Comparison of ENCODE assay signal across 8 cellular contexts in the genomic region with DNA sequence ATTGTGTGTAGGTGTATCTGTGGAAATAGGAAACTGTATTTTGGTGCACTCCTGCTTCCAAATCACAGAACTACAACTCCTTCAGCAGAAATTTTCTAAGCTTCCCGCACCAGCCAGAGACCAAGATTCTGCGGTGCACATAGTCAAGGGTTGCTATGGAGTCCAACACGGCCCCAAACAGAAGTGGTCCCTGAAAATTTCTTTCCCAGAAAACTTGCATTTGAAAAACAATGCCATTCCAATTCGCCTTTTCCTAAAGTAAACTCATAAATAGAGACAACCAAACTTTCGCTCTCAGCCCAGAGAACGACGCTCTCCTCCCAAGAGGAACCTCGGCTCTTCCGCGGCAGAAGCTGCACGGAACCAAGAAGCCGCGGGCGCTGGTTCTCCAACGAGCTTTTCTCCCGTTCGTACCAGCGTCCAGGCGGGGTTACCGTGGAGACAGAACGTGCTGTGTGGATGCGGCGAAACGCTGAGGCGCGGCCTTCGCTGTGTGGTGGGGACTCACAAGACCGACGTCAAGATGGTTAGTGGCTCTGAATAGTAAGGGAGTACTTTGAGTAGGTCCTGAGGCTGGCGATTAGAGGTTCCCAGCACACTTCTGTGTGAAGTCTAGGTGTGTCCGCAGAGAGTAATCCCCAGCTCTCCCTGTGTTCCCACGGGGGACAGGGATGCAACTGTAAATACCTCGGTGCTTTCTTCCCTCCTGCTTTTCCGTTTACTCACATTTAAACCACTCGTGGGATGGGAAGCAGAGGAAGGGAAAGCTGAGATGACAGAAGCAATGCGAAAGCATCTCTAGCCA. TPM values are rescaled to one million over a fixed set of nuclear protein-coding genes. Genes with fewer than 3 reads are reported as not detected.
DNase-seq lines count a peak whose midpoint lies in the region; ATAC-seq, FAIRE-seq and TF ChIP-seq lines count a peak whose summit lies in the region.

No MANE protein-coding gene starts in this region.

- no peaks in the 10 kb centered on the region for H3K4me1 ChIP-seq in fibroblast of lung (ENCODE audit: control insufficient read depth, extremely low read depth, insufficient read depth, low read length)

- H3K4me1 Mint-ChIP-seq in activated T-helper 1 cell treated with anti-CD3 and anti-CD28 coated beads, Interleukin-12 subunit alpha, Interleukin-12 subunit beta, Interleukin-2, Interleukin-4 antibody, amounts not matched to agents 30 ng/mL and 10 ng/mL and 1 ng/mL, durations not matched to agents 14 hours and 24 hours and 36 hours (ENCODE audit: low read depth) = peaks cover 31% of the 10 kb centered on the region
- peaks cover 7 to 18% (median 15%) of the 10 kb centered on the region in 3 donors for H3K4me1 Mint-ChIP-seq in naive B cell

- FAIRE-seq in RCC 7860 (lab: Jason Lieb, UNC) = no peak

- intact Hi-C loops in activated T-helper 1 cell treated with anti-CD3 and anti-CD28 coated beads, Interleukin-12 subunit alpha, Interleukin-12 subunit beta, Interleukin-2, Interleukin-4 antibody, amounts not matched to agents 30 ng/mL and 10 ng/mL and 1 ng/mL, durations not matched to agents 14 hours and 24 hours and 36 hours (cut with micrococcal nuclease) = loop anchor here (1.0 kb wide), 5 partner anchors 15 to 207 kb away; partner anchors contain the start of genes UBN2 and ZC3HAV1

- H3K9me3 Mint-ChIP-seq in activated T-helper 1 cell treated with anti-CD3 and anti-CD28 coated beads, Interleukin-12 subunit alpha, Interleukin-12 subunit beta, Interleukin-2, Interleukin-4 antibody, amounts not matched to agents 30 ng/mL and 10 ng/mL and 1 ng/mL, durations not matched to agents 14 hours and 24 hours and 36 hours = no peaks in the 10 kb centered on the region
- H3K9me3 Mint-ChIP-seq in naive B cell = no peaks in the 10 kb centered on the region

- ATAC-seq in GM21723 (IDR thresholded peaks at IDR 0.05; ENCODE audit: unreplicated experiment) = peak; percentile 98
- ATAC-seq in naive B cell (ENCODE audit: low read depth in 2 of 2) = peak; percentile 98

- H3K79me2 ChIP-seq in fibroblast of lung (ENCODE audit: control insufficient read depth, insufficient read depth, low read length) = no peaks in the 10 kb centered on the region

- peak overlapping the region; percentile 74 for H3K27ac ChIP-seq in fibroblast of lung (ENCODE audit: insufficient read depth, low read length)

- no peaks in the 10 kb centered on the region for H3K9me3 ChIP-seq in fibroblast of lung (ENCODE audit: control insufficient read depth, insufficient read depth, low read depth, low read length)

- H3K27me3 ChIP-seq in fibroblast of lung (ENCODE audit: control insufficient read depth, insufficient read depth, low read length) = no peaks in the 10 kb centered on the region

- H3K36me3 ChIP-seq in fibroblast of lung (ENCODE audit: control insufficient read depth, insufficient read depth, low read length) = no peaks in the 10 kb centered on the region

- no peak for TF ChIP-seq CTCF in fibroblast of lung (conservative IDR thresholded peaks at IDR 0.05 in 1 of 2, IDR thresholded peaks at IDR 0.05 in 1 of 2; ENCODE audit: low read depth in 1 of 2, low read length in 2 of 2)

- H3K4me3 ChIP-seq in fibroblast of lung (replicated peaks in 1 of 4; ENCODE audit: control extremely low read depth in 1 of 4, insufficient read depth in 1 of 4, low read depth in 3 of 4, low read length in 4 of 4) = peak overlapping the region; percentile 20 to 86 (median 68)

- no peaks in the 10 kb centered on the region for H4K20me1 ChIP-seq in fibroblast of lung (ENCODE audit: control insufficient read depth, extremely low read depth, insufficient read depth, low read length)

- peaks cover 2% of the 10 kb centered on the region for H3K27me3 Mint-ChIP-seq in activated T-helper 1 cell treated with anti-CD3 and anti-CD28 coated beads, Interleukin-12 subunit alpha, Interleukin-12 subunit beta, Interleukin-2, Interleukin-4 antibody, amounts not matched to agents 30 ng/mL and 10 ng/mL and 1 ng/mL, durations not matched to agents 14 hours and 24 hours and 36 hours (ENCODE audit: insufficient read depth)
- no peaks in the 10 kb centered on the region for H3K27me3 Mint-ChIP-seq in naive B cell

- peak overlapping the region; percentile 37 for H3K4me2 ChIP-seq in fibroblast of lung (ENCODE audit: extremely low read depth, insufficient read depth, low read length)

- peak overlapping the region; percentile 89 for H3K4me3 Mint-ChIP-seq in activated T-helper 1 cell treated with anti-CD3 and anti-CD28 coated beads, Interleukin-12 subunit alpha, Interleukin-12 subunit beta, Interleukin-2, Interleukin-4 antibody, amounts not matched to agents 30 ng/mL and 10 ng/mL and 1 ng/mL, durations not matched to agents 14 hours and 24 hours and 36 hours
- peak overlapping the region; percentile 82 to 98 (median 92) for H3K4me3 Mint-ChIP-seq in naive B cell

- H3K36me3 Mint-ChIP-seq in activated T-helper 1 cell treated with anti-CD3 and anti-CD28 coated beads, Interleukin-12 subunit alpha, Interleukin-12 subunit beta, Interleukin-2, Interleukin-4 antibody, amounts not matched to agents 30 ng/mL and 10 ng/mL and 1 ng/mL, durations not matched to agents 14 hours and 24 hours and 36 hours (ENCODE audit: low read depth) = no peaks in the 10 kb centered on the region
- no peaks in the 10 kb centered on the region for H3K36me3 Mint-ChIP-seq in naive B cell

- H3K27ac Mint-ChIP-seq in activated T-helper 1 cell treated with anti-CD3 and anti-CD28 coated beads, Interleukin-12 subunit alpha, Interleukin-12 subunit beta, Interleukin-2, Interleukin-4 antibody, amounts not matched to agents 30 ng/mL and 10 ng/mL and 1 ng/mL, durations not matched to agents 14 hours and 24 hours and 36 hours = peak overlapping the region; percentile 71
- H3K27ac Mint-ChIP-seq in naive B cell = peak overlapping the region; percentile 78 to 95 (median 88)

- peak overlapping the region; percentile 97 for H2AFZ ChIP-seq in fibroblast of lung (ENCODE audit: low read length)

- peak overlapping the region; percentile 59 for H3K9ac ChIP-seq in fibroblast of lung (ENCODE audit: insufficient read depth, low read length)

- DNase-seq in DMS79 treated with DMSO at 0.1 percent for 48 hours (lab: John Stamatoyannopoulos, UW) (peak; percentile 84), KG1 (lab: John Stamatoyannopoulos, UW) (peak; percentile 48), RCC 7860 (ENCODE audit: low spot score) (peak; percentile 81), fibroblast of lung (ENCODE audit: low read depth in 2 of 2) (peak; percentile 88 to 91), naive B cell (peak; percentile 82)
- peak; percentile 81 for DNase-seq in activated T-helper 1 cell treated with anti-CD3 and anti-CD28 coated beads, Interleukin-12 subunit alpha, Interleukin-12 subunit beta, Interleukin-2, Interleukin-4 antibody, amounts not matched to agents 30 ng/mL and 10 ng/mL and 1 ng/mL, durations not matched to agents 14 hours and 24 hours and 36 hours (ENCODE audit: low spot score)
- DNase-seq in stimulated activated CD8-positive, alpha-beta memory T cell treated with anti-CD3 and anti-CD28 coated beads, Interleukin-7, amount 100 ng/mL, for 48 hours (ENCODE audit: extremely low read depth in 1 of 2, low read depth in 1 of 2) = peak; percentile 79 to 86

RNA-seq across cellular contexts. Expression of gene ZC3HAV1, which starts 24.0 kb away (rescaled TPM):
- 89.7 and 90.0 TPM in 2 replicates for total RNA-seq in activated T-helper 1 cell treated with anti-CD3 and anti-CD28 coated beads, Interleukin-12 subunit alpha, Interleukin-12 subunit beta, Interleukin-2, Interleukin-4 antibody, amounts not matched to agents 30 ng/mL and 10 ng/mL and 1 ng/mL, durations not matched to agents 14 hours and 24 hours and 36 hours
- 24.7 and 24.8 TPM in 2 replicates for total RNA-seq in fibroblast of lung
- polyA plus RNA-seq in fibroblast of lung (28.8 and 31.8 TPM in 2 replicates), naive B cell (ENCODE audit: low read depth in 6 of 6) (100 to 1,000 TPM in 3 of 6 donors, 10 to 100 TPM in 3; 64.8 to 129 (median 99.7) TPM)
- 18.7 and 19.9 TPM in 2 replicates for polyA plus RNA-seq in fibroblast of lung (2012)
- 33.7 and 50.9 TPM in 2 replicates for polyA minus RNA-seq in fibroblast of lung (ENCODE audit: low replicate concordance)

Comparison
In these comparisons a context has a peak if more than half of its experiments do, and no peak if none do; other contexts are left out.
1. Peak in every context shown above with its lines: DNase-seq, ATAC-seq, H3K4me3 ChIP-seq and H3K27ac ChIP-seq.